Comparison of ENCODE assay signal across 9 cellular contexts in genomic region chr7:15914611-15915010, GRCh38.
"Had no signal": no experiment of that assay in that cellular context is flagged by ENCODE, and none has a peak within 500 bp of the region (broad histone marks: within the 10 kb centered on the region; RNA-seq: fewer than 3 reads in every experiment).

No MANE protein-coding gene starts in this region.

- DNase-seq: H9, HCEC 1CT, IMR-90, KG1 had no signal

- H3K4me3 ChIP-seq: GM23338, K562 had no signal

- H3K4me2 ChIP-seq: GM23338 had no signal

- H3K27ac ChIP-seq: HL-60 had no signal

- FAIRE-seq: H1, H54, K562 had no signal

- H2AFZ ChIP-seq: GM23338 had no signal

- ATAC-seq: GM23338, K562 had no signal
